Comparison of ENCODE assay signal across 25 cellular contexts in genomic region chr18:78857252-78858150, GRCh38.
"Had no signal": no experiment of that assay in that cellular context is flagged by ENCODE, and none has a peak within 500 bp of the region (broad histone marks: within the 10 kb centered on the region; RNA-seq: fewer than 3 reads in every experiment).

No MANE protein-coding gene starts in this region.

- H3K4me3 Mint-ChIP-seq: activated CD8-positive, alpha-beta T cell treated with anti-CD3 and anti-CD28 coated beads, Interleukin-2, amount 10 ng/mL, durations not matched to agents 7 days and 5 days; activated naive CD4-positive, alpha-beta T cell treated with anti-CD3 and anti-CD28 coated beads, Interleukin-2, amount 50 U/mL, for 24 hours had no signal

- DNase-seq: activated CD4-positive, alpha-beta T cell treated with anti-CD3 and anti-CD28 coated beads for 48 hours; activated CD4-positive, alpha-beta T cell treated with anti-CD3 and anti-CD28 coated beads, Interleukin-2, amount 50 U/mL, for 4 hours; activated CD8-positive, alpha-beta memory T cell treated with anti-CD3 and anti-CD28 coated beads, Interleukin-2, amount 50 U/mL, for 48 hours; activated CD8-positive, alpha-beta T cell treated with anti-CD3 and anti-CD28 coated beads, Interleukin-2, amount 10 ng/mL, durations not matched to agents 7 days and 5 days; activated T-cell treated with anti-CD3 and anti-CD28 coated beads, Interleukin-2, amount 50 U/mL, for 1 hour; aorta; caudate nucleus; MG63; MV-4-11; NCI-H1092 treated with DMSO at 0.1 percent for 48 hours; NCI-H1930; NCI-H2107; NCI-H510A treated with DMSO at 0.1 percent for 48 hours; NCI-H774; NK-92 treated with Interleukin-12 subunit alpha and Interleukin-12 subunit beta, amount 100 ng/mL, for 24 hours; OCI-M1; Peyer's patch; Right ventricle myocardium superior; SJCRH30; SK-N-SH; T-helper 1 cell had no signal

- H3K4me1 Mint-ChIP-seq: activated naive CD4-positive, alpha-beta T cell treated with anti-CD3 and anti-CD28 coated beads, Interleukin-2, amount 50 U/mL, for 24 hours had no signal

- H3K4me1 ChIP-seq: breast epithelium, Peyer's patch, SJCRH30 had no signal

- H3K4me2 ChIP-seq: SK-N-SH had no signal

- H3K27ac ChIP-seq: breast epithelium, Peyer's patch, RWPE1, SJCRH30 had no signal

- H3K9me2 ChIP-seq: SK-N-SH had no signal

- H3K36me3 Mint-ChIP-seq: activated naive CD4-positive, alpha-beta T cell treated with anti-CD3 and anti-CD28 coated beads, Interleukin-2, amount 50 U/mL, for 24 hours had no signal

- H3K27me3 ChIP-seq: MG63, Peyer's patch, SJCRH30 had no signal

- H3K4me3 ChIP-seq: breast epithelium, MG63, Peyer's patch, SJCRH30 had no signal

- H3K9me3 ChIP-seq: MG63, Peyer's patch, SJCRH30, SK-N-SH had no signal

- H3K27ac Mint-ChIP-seq: activated CD8-positive, alpha-beta T cell treated with anti-CD3 and anti-CD28 coated beads, Interleukin-2, amount 10 ng/mL, durations not matched to agents 7 days and 5 days; activated naive CD4-positive, alpha-beta T cell treated with anti-CD3 and anti-CD28 coated beads, Interleukin-2, amount 50 U/mL, for 24 hours had no signal

- H3K36me3 ChIP-seq: breast epithelium, MG63, Peyer's patch, SJCRH30 had no signal

- ATAC-seq: activated CD4-positive, CD25-positive, alpha-beta regulatory T cell treated with anti-CD3 and anti-CD28 coated beads, Interleukin-2, amount 50 U/mL, for 24 hours; activated CD8-positive, alpha-beta T cell treated with anti-CD3 and anti-CD28 coated beads, Interleukin-2, amount 10 ng/mL, durations not matched to agents 7 days and 5 days had no signal

- H3K9ac ChIP-seq: SK-N-SH had no signal
